ENCODE assay signal across 1 cellular context in the genomic region with DNA sequence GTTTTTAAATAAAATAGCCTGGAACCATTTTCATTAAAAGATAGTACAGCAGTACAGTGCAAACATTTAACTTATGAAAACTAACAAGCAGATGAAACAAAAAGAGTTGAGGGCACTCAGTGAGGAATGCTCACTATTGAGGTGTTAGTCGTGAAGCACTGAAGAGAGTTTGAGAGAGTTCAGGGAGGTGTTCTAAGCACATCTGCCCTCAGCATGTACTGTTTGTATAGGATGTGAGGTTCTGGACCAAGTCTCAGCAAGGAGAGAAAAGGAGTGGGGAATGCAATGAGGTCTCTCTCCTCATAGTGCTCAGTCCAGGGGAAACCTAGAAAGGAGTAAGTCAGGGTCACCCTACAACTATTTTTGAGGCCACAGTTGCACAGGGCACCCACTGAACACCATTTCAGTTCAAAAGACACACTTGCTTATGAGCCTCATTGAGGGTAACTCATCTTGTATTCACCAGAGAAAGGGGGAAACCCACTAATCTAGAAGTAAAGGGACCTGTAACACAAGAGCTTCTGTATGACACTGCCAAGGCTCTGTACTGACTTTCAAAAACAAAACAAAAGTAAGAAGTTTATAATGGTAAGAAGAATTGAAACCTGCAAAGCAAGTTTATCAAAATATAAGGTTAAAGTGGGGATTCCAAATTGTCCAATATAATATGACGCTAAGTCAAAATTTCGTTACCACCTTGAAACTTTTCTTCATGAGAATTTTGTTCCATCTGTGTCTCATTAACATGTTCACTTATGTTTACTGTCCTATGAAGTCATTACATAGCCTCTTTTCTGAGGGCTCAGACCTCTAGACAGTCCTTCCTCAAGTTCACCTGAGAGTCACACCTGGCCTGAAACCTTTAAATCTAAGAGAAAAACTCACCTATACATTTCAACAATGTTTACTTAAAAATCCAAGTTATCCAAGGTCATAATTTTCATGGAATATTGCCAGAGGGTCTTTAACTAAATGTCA.
TF ChIP-seq lines count a peak whose summit lies in the region.

No MANE protein-coding gene starts in this region.

TF ChIP-seq in HepG2, 621 proteins besides CTCF, POLR2A, EP300 and RAD21 (continued from another document):
- TF ChIP-seq, protein P1, sequence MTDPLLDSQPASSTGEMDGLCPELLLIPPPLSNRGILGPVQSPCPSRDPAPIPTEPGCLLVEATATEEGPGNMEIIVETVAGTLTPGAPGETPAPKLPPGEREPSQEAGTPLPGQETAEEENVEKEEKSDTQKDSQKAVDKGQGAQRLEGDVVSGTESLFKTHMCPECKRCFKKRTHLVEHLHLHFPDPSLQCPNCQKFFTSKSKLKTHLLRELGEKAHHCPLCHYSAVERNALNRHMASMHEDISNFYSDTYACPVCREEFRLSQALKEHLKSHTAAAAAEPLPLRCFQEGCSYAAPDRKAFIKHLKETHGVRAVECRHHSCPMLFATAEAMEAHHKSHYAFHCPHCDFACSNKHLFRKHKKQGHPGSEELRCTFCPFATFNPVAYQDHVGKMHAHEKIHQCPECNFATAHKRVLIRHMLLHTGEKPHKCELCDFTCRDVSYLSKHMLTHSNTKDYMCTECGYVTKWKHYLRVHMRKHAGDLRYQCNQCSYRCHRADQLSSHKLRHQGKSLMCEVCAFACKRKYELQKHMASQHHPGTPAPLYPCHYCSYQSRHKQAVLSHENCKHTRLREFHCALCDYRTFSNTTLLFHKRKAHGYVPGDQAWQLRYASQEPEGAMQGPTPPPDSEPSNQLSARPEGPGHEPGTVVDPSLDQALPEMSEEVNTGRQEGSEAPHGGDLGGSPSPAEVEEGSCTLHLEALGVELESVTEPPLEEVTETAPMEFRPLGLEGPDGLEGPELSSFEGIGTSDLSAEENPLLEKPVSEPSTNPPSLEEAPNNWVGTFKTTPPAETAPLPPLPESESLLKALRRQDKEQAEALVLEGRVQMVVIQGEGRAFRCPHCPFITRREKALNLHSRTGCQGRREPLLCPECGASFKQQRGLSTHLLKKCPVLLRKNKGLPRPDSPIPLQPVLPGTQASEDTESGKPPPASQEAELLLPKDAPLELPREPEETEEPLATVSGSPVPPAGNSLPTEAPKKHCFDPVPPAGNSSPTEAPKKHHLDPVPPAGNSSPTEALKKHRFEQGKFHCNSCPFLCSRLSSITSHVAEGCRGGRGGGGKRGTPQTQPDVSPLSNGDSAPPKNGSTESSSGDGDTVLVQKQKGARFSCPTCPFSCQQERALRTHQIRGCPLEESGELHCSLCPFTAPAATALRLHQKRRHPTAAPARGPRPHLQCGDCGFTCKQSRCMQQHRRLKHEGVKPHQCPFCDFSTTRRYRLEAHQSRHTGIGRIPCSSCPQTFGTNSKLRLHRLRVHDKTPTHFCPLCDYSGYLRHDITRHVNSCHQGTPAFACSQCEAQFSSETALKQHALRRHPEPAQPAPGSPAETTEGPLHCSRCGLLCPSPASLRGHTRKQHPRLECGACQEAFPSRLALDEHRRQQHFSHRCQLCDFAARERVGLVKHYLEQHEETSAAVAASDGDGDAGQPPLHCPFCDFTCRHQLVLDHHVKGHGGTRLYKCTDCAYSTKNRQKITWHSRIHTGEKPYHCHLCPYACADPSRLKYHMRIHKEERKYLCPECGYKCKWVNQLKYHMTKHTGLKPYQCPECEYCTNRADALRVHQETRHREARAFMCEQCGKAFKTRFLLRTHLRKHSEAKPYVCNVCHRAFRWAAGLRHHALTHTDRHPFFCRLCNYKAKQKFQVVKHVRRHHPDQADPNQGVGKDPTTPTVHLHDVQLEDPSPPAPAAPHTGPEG (CRISPR knock-in tag; IDR thresholded peaks at IDR 0.05) = no peak
- TF ChIP-seq, protein P2, sequence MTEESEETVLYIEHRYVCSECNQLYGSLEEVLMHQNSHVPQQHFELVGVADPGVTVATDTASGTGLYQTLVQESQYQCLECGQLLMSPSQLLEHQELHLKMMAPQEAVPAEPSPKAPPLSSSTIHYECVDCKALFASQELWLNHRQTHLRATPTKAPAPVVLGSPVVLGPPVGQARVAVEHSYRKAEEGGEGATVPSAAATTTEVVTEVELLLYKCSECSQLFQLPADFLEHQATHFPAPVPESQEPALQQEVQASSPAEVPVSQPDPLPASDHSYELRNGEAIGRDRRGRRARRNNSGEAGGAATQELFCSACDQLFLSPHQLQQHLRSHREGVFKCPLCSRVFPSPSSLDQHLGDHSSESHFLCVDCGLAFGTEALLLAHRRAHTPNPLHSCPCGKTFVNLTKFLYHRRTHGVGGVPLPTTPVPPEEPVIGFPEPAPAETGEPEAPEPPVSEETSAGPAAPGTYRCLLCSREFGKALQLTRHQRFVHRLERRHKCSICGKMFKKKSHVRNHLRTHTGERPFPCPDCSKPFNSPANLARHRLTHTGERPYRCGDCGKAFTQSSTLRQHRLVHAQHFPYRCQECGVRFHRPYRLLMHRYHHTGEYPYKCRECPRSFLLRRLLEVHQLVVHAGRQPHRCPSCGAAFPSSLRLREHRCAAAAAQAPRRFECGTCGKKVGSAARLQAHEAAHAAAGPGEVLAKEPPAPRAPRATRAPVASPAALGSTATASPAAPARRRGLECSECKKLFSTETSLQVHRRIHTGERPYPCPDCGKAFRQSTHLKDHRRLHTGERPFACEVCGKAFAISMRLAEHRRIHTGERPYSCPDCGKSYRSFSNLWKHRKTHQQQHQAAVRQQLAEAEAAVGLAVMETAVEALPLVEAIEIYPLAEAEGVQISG (CRISPR knock-in tag; IDR thresholded peaks at IDR 0.05) = no peak
- TF ChIP-seq PRMT3 (CRISPR knock-in tag; IDR thresholded peaks at IDR 0.05; ENCODE audit: borderline replicate concordance, low read depth) (no peak), SOX5 (CRISPR knock-in tag; IDR thresholded peaks at IDR 0.05; ENCODE audit: borderline replicate concordance) (no peak), KAT2B (IDR thresholded peaks at IDR 0.05; ENCODE audit: borderline replicate concordance, low read depth, low read length) (no peak), BHLHE40 (IDR thresholded peaks at IDR 0.05; ENCODE audit: low read length) (no peak)
